Comparison of ENCODE assay signal across 6 cellular contexts in the genomic region with DNA sequence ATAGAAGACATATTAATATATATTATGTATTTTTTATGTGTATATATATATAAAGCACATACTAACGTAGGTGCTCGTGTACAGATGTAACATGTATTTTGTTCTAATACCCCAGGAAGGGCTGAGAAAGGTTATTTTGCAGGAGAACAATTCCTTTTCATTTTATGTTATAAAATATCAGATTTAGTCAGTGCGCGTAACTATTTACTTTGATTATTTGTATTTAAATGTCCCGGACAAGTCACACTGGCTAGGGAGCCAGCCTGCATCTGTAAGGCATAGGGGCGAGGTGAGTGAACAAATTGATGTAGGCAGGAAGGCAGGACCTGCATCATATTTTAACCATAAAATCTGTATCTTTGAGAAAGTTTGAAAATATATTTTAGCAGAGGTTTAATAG.
"Had no signal": no experiment of that assay in that cellular context is flagged by ENCODE, and none has a peak within 500 bp of the region (broad histone marks: within the 10 kb centered on the region; RNA-seq: fewer than 3 reads in every experiment).

No MANE protein-coding gene starts in this region.

- DNase-seq: GDM1, GF-D8 had no signal

- FAIRE-seq: GM12891, GM12892, GM18507, GM19239 had no signal
